ENCODE assay signal across 29 cellular contexts in the genomic region with DNA sequence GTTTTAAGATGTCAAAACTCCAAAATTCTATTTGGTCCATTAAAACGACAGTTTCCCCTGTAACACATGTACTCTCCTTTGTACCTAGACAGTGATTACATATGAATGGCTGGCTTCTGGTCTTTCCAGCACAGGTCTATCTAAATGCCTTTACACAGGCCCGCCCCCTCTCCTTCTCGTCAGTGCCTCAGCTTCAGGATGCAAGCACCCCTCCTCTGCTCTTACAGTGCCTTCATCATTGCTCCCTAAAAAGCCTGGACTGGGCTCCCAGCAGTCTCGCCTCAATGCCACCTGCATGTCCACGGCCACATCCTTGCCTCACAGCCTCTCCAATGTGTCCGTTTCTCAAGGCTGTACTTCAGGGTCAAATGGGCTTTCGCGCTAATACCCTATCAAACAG.
"Had no signal": no experiment of that assay in that cellular context is flagged by ENCODE, and none has a peak within 500 bp of the region (broad histone marks: within the 10 kb centered on the region; RNA-seq: fewer than 3 reads in every experiment).

No MANE protein-coding gene starts in this region.

- H3K9me3 Mint-ChIP-seq: activated B cell treated with CpG ODN at 0.5 μM for 24 hours; activated naive CD4-positive, alpha-beta T cell treated with anti-CD3 and anti-CD28 coated beads, Interleukin-2, amount 50 U/mL, for 24 hours; effector memory CD8-positive, alpha-beta T cell; immature natural killer cell; memory B cell; T-helper 1 cell treated with Interleukin-12 subunit alpha and Interleukin-12 subunit beta and Interleukin-4 antibody, amounts not matched to agents 30 μg/mL and 1 μg/mL, for 36 hours had no signal

- H3K27ac Mint-ChIP-seq: activated B cell treated with CpG ODN at 0.5 μM for 24 hours; activated CD4-positive, alpha-beta T cell treated with anti-CD3 and anti-CD28 coated beads for 36 hours; activated naive CD4-positive, alpha-beta T cell treated with anti-CD3 and anti-CD28 coated beads, Interleukin-2, amount 50 U/mL, for 24 hours; effector memory CD8-positive, alpha-beta T cell; immature natural killer cell; memory B cell; T-helper 1 cell treated with Interleukin-12 subunit alpha and Interleukin-12 subunit beta and Interleukin-4 antibody, amounts not matched to agents 30 μg/mL and 1 μg/mL, for 36 hours had no signal

- H3K27ac ChIP-seq: brain microvascular endothelial cell, dorsolateral prefrontal cortex, hepatocyte, psoas muscle, right atrium auricular region, tibial nerve had no signal

- H3K27me3 Mint-ChIP-seq: activated B cell treated with CpG ODN at 0.5 μM for 24 hours; activated CD4-positive, alpha-beta T cell treated with anti-CD3 and anti-CD28 coated beads for 36 hours; activated naive CD4-positive, alpha-beta T cell treated with anti-CD3 and anti-CD28 coated beads, Interleukin-2, amount 50 U/mL, for 24 hours; effector memory CD8-positive, alpha-beta T cell; memory B cell had no signal

- ATAC-seq: activated CD4-positive, alpha-beta T cell treated with anti-CD3 and anti-CD28 coated beads for 36 hours; effector memory CD8-positive, alpha-beta T cell; esophagus mucosa; psoas muscle had no signal

- H3K4me3 Mint-ChIP-seq: activated B cell treated with CpG ODN at 0.5 μM for 24 hours; activated CD4-positive, alpha-beta T cell treated with anti-CD3 and anti-CD28 coated beads for 36 hours; activated naive CD4-positive, alpha-beta T cell treated with anti-CD3 and anti-CD28 coated beads, Interleukin-2, amount 50 U/mL, for 24 hours; effector memory CD8-positive, alpha-beta T cell; immature natural killer cell; memory B cell; T-helper 1 cell treated with Interleukin-12 subunit alpha and Interleukin-12 subunit beta and Interleukin-4 antibody, amounts not matched to agents 30 μg/mL and 1 μg/mL, for 36 hours had no signal

- H3K79me2 ChIP-seq: hepatocyte had no signal

- H3K9me3 ChIP-seq: psoas muscle, right atrium auricular region, tibial nerve had no signal

- H3K4me2 ChIP-seq: hepatocyte had no signal

- DNase-seq: activated B cell treated with CpG ODN at 0.5 μM for 24 hours; activated CD4-positive, alpha-beta T cell treated with anti-CD3 and anti-CD28 coated beads for 36 hours; activated CD4-positive, alpha-beta T cell treated with anti-CD3 and anti-CD28 coated beads, Interleukin-2, amount 50 U/mL, for 48 hours; activated CD8-positive, alpha-beta memory T cell treated with anti-CD3 and anti-CD28 coated beads, Interleukin-2, amount 50 U/mL, for 48 hours; activated gamma-delta T cell treated with Interleukin-2 at 50 U/mL for 16 hours; activated T-cell treated with anti-CD3 and anti-CD28 coated beads, Interleukin-2, amount 50 U/mL, for 48 hours; aorta; central memory CD4-positive, alpha-beta T cell; effector memory CD8-positive, alpha-beta T cell; foreskin melanocyte; immature natural killer cell; kidney glomerular epithelial cell; psoas muscle; stimulated activated CD4-positive, alpha-beta T cell treated with anti-CD3 and anti-CD28 coated beads, Interleukin-2, amount 100 ng/mL, for 24 hours; stimulated activated naive CD4-positive, alpha-beta T cell; substantia nigra; T1000 had no signal

- H3K36me3 ChIP-seq: right atrium auricular region, tibial nerve had no signal

- H3K27me3 ChIP-seq: brain microvascular endothelial cell, dorsolateral prefrontal cortex, hepatocyte, right atrium auricular region, tibial nerve had no signal

- H3K4me3 ChIP-seq: dorsolateral prefrontal cortex, hepatocyte, psoas muscle, right atrium auricular region, tibial nerve had no signal

- FAIRE-seq: colon, endothelial cell of umbilical vein, urothelium cell line had no signal

- H2AFZ ChIP-seq: hepatocyte had no signal
